3 cellular contexts compared by ENCODE assay signal in the genomic region with DNA sequence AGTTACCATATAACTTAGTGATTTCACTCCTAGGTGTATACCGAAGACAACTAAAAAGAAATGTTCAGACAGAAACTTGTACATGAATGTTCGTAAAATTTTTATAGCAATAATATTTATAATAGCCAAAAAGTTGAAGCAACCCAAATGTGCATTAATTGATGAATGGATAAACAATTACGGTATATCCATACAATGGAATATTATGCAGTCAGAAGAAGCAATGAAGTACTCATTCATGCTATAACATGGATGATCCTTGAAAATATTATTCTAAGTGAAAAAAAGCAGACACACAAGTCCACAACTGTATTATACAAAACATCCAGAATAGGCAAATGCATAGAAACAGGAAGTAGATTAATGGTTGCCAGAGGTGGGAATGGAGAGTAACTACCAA.
TF ChIP-seq lines count a peak whose summit lies in the region.

No MANE protein-coding gene starts in this region.

TF ChIP-seq in SK-N-SH treated with all-trans-retinoic acid at 6 μM for 48 hours, 23 proteins besides CTCF, POLR2A, EP300 and RAD21 (continued from another document):
- TF ChIP-seq, protein P1, sequence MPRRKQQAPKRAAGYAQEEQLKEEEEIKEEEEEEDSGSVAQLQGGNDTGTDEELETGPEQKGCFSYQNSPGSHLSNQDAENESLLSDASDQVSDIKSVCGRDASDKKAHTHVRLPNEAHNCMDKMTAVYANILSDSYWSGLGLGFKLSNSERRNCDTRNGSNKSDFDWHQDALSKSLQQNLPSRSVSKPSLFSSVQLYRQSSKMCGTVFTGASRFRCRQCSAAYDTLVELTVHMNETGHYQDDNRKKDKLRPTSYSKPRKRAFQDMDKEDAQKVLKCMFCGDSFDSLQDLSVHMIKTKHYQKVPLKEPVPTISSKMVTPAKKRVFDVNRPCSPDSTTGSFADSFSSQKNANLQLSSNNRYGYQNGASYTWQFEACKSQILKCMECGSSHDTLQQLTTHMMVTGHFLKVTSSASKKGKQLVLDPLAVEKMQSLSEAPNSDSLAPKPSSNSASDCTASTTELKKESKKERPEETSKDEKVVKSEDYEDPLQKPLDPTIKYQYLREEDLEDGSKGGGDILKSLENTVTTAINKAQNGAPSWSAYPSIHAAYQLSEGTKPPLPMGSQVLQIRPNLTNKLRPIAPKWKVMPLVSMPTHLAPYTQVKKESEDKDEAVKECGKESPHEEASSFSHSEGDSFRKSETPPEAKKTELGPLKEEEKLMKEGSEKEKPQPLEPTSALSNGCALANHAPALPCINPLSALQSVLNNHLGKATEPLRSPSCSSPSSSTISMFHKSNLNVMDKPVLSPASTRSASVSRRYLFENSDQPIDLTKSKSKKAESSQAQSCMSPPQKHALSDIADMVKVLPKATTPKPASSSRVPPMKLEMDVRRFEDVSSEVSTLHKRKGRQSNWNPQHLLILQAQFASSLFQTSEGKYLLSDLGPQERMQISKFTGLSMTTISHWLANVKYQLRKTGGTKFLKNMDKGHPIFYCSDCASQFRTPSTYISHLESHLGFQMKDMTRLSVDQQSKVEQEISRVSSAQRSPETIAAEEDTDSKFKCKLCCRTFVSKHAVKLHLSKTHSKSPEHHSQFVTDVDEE (CRISPR knock-in tag; IDR thresholded peaks at IDR 0.05) = no peak
- no peak for TF ChIP-seq ZNF565 (CRISPR knock-in tag; conservative IDR thresholded peaks at IDR 0.05; ENCODE audit: low read depth)
- no peak for TF ChIP-seq ESRRG (CRISPR knock-in tag; IDR thresholded peaks at IDR 0.05)
TF ChIP-seq in SK-N-SH treated with all-trans-retinoic acid at 6 μM for 48 hours: peak in this region for 1.

TF ChIP-seq in SK-N-SH, 30 proteins besides CTCF, POLR2A, EP300 and RAD21 (continued from another document):
- no peak for TF ChIP-seq IRF3 (IDR thresholded peaks at IDR 0.05; ENCODE audit: low read depth, low read length)
- TF ChIP-seq ELF1 (IDR thresholded peaks at IDR 0.05) = no peak
- TF ChIP-seq, protein P2, sequence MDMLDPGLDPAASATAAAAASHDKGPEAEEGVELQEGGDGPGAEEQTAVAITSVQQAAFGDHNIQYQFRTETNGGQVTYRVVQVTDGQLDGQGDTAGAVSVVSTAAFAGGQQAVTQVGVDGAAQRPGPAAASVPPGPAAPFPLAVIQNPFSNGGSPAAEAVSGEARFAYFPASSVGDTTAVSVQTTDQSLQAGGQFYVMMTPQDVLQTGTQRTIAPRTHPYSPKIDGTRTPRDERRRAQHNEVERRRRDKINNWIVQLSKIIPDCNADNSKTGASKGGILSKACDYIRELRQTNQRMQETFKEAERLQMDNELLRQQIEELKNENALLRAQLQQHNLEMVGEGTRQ (IDR thresholded peaks at IDR 0.05; ENCODE audit: borderline replicate concordance, low read depth, low read length) = no peak
- TF ChIP-seq, protein P3, sequence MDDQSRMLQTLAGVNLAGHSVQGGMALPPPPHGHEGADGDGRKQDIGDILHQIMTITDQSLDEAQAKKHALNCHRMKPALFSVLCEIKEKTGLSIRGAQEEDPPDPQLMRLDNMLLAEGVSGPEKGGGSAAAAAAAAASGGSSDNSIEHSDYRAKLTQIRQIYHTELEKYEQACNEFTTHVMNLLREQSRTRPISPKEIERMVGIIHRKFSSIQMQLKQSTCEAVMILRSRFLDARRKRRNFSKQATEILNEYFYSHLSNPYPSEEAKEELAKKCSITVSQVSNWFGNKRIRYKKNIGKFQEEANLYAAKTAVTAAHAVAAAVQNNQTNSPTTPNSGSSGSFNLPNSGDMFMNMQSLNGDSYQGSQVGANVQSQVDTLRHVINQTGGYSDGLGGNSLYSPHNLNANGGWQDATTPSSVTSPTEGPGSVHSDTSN (IDR thresholded peaks at IDR 0.05) = no peak
- TF ChIP-seq SIN3A (IDR thresholded peaks at IDR 0.05; ENCODE audit: borderline replicate concordance, low read depth, low read length) = no peak
- TF ChIP-seq FOXJ3 (CRISPR knock-in tag; IDR thresholded peaks at IDR 0.05) = no peak
- no peak for TF ChIP-seq EZH2phosphoT487 (IDR thresholded peaks at IDR 0.05; ENCODE audit: borderline replicate concordance, low read depth)
- TF ChIP-seq RXRA (IDR thresholded peaks at IDR 0.05; ENCODE audit: borderline replicate concordance, low read depth) = no peak
- TF ChIP-seq NFIC (IDR thresholded peaks at IDR 0.05; ENCODE audit: borderline replicate concordance) = no peak
- no peak for TF ChIP-seq YY1 (IDR thresholded peaks at IDR 0.05; ENCODE audit: low read depth)
- no peak for TF ChIP-seq TCF12 (IDR thresholded peaks at IDR 0.05)
- no peak for TF ChIP-seq TAF1 (IDR thresholded peaks at IDR 0.05; ENCODE audit: borderline replicate concordance, low read depth, low read length)
- no peak for TF ChIP-seq FOSL2 (IDR thresholded peaks at IDR 0.05; ENCODE audit: borderline replicate concordance, low read depth)
- TF ChIP-seq JUND (IDR thresholded peaks at IDR 0.05) = no peak
- TF ChIP-seq MEF2A (IDR thresholded peaks at IDR 0.05; ENCODE audit: borderline replicate concordance, low read depth) = no peak
- TF ChIP-seq REST (IDR thresholded peaks at IDR 0.05; ENCODE audit: low read depth, low read length) = no peak

TF ChIP-seq in HEK293, 187 proteins besides CTCF, POLR2A, EP300 and RAD21 (continued from another document):
- TF ChIP-seq, protein P4, sequence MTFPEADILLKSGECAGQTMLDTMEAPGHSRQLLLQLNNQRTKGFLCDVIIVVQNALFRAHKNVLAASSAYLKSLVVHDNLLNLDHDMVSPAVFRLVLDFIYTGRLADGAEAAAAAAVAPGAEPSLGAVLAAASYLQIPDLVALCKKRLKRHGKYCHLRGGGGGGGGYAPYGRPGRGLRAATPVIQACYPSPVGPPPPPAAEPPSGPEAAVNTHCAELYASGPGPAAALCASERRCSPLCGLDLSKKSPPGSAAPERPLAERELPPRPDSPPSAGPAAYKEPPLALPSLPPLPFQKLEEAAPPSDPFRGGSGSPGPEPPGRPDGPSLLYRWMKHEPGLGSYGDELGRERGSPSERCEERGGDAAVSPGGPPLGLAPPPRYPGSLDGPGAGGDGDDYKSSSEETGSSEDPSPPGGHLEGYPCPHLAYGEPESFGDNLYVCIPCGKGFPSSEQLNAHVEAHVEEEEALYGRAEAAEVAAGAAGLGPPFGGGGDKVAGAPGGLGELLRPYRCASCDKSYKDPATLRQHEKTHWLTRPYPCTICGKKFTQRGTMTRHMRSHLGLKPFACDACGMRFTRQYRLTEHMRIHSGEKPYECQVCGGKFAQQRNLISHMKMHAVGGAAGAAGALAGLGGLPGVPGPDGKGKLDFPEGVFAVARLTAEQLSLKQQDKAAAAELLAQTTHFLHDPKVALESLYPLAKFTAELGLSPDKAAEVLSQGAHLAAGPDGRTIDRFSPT (tag by site-specific recombination; IDR thresholded peaks at IDR 0.05) = no peak
- TF ChIP-seq BCL11B (tag by site-specific recombination; IDR thresholded peaks at IDR 0.05; ENCODE audit: low read depth) (no peak), ZNF155 (tag by site-specific recombination; IDR thresholded peaks at IDR 0.05) (no peak)
